ENCODE assay signal across 8 cellular contexts in genomic region chr1:64823691-64824476, GRCh38.
DNase-seq lines count a peak whose midpoint lies in the region; ATAC-seq and TF ChIP-seq lines count a peak whose summit lies in the region.

No MANE protein-coding gene starts in this region.

- H3K9ac ChIP-seq in SK-N-MC (ENCODE audit: insufficient read length) (peak overlapping the region; percentile 55), adipocyte (ENCODE audit: low read length) (no peak overlapping the region)

- H3K27ac ChIP-seq in SK-N-MC (peak overlapping the region; percentile 84), heart left ventricle (no peak overlapping the region)

- TF ChIP-seq CTCF in AG09309 (IDR thresholded peaks at IDR 0.05; ENCODE audit: control insufficient read depth, insufficient read depth, low read depth, low read length, missing control alignments) = peak; percentile 73
- peak; percentile 56 for TF ChIP-seq CTCF in NB4 (IDR thresholded peaks at IDR 0.05; ENCODE audit: low read depth, low read length)
- TF ChIP-seq CTCF in heart left ventricle (IDR thresholded peaks at IDR 0.05) = peak; percentile 74 to 91 (median 84)

- peak; percentile 46 for DNase-seq in AG09309 (ENCODE audit: low read depth)
- peak; percentile 73 for DNase-seq in NB4 (ENCODE audit: low read depth)
- peak; percentile 97 for DNase-seq in SK-N-MC (ENCODE audit: low read depth, low spot score)
- peak; percentile 92 for DNase-seq in adipocyte (ENCODE audit: low read depth)
- peak in 4 of 5 donors; percentile 34 to 61 (median 52) for DNase-seq in heart left ventricle
- peak; percentile 77 for DNase-seq in putamen (ENCODE audit: low spot score)
- DNase-seq in epidermal melanocyte (ENCODE audit: insufficient read length, low spot score) = no peak

- H3K27me3 ChIP-seq in adipocyte (replicated peaks; ENCODE audit: control insufficient read depth, insufficient read depth, low read length) (no peaks in the 10 kb centered on the region), heart left ventricle (no peaks in the 10 kb centered on the region)

- 43 to 51% (median 47%) methylated on average over 11 of the region's 11 CpGs for WGBS in heart left ventricle, 4 donors

- H3K4me1 ChIP-seq in adipocyte (ENCODE audit: control insufficient read depth, insufficient read depth, low read length) (peaks cover 22% of the 10 kb centered on the region), heart left ventricle (peaks cover 0 to 28% (median 1%) of the 10 kb centered on the region in 12 donors)

- ATAC-seq in GM18867 (IDR thresholded peaks at IDR 0.05; ENCODE audit: unreplicated experiment) = peak; percentile 43
- peak; percentile 53 to 71 (median 67) for ATAC-seq in heart left ventricle

- intact Hi-C loops in heart left ventricle (cut with DNase I) = loop anchor here (1.0 to 10.0 kb wide), 16 partner anchors 77 to 557 kb away; partner anchors contain the start of genes RAVER2 (in 7 of the 10) and CACHD1 (in 2 of the 10)

- H3K4me3 ChIP-seq in AG09309 (ENCODE audit: control insufficient read depth, low read depth, low read length) = no peak overlapping the region
- no peak overlapping the region for H3K4me3 ChIP-seq in NB4 (ENCODE audit: low read depth, low read length)
- H3K4me3 ChIP-seq in SK-N-MC = 0 out of 2 replicates have a peak overlapping the region, but pooled peaks have one; percentile 3
- no peak overlapping the region for H3K4me3 ChIP-seq in adipocyte (ENCODE audit: low read length)
- peak overlapping the region in 4 of 12 donors; percentile 20 to 37 (median 29) for H3K4me3 ChIP-seq in heart left ventricle

- TF ChIP-seq POLR2A in NB4 (IDR thresholded peaks at IDR 0.05; ENCODE audit: extremely low read depth, insufficient read length) (no peak), heart left ventricle (IDR thresholded peaks at IDR 0.05) (no peak)

- H3K36me3 ChIP-seq in SK-N-MC (ENCODE audit: insufficient read depth, low read length) (peaks cover 16% of the 10 kb centered on the region), adipocyte (ENCODE audit: control insufficient read depth, insufficient read depth, low read length, severe bottlenecking) (no peaks in the 10 kb centered on the region), heart left ventricle (peaks cover 0 to 7% (median 0%) of the 10 kb centered on the region in 9 donors)

- no peaks in the 10 kb centered on the region for H3K9me3 ChIP-seq in SK-N-MC (ENCODE audit: low read depth, low read length)
- no peaks in the 10 kb centered on the region for H3K9me3 ChIP-seq in adipocyte (ENCODE audit: control insufficient read depth, low read length)
- H3K9me3 ChIP-seq in heart left ventricle = peaks cover 0 to 7% (median 0%) of the 10 kb centered on the region in 12 donors
